Comparison of ENCODE assay signal across 1 cellular context in the genomic region with DNA sequence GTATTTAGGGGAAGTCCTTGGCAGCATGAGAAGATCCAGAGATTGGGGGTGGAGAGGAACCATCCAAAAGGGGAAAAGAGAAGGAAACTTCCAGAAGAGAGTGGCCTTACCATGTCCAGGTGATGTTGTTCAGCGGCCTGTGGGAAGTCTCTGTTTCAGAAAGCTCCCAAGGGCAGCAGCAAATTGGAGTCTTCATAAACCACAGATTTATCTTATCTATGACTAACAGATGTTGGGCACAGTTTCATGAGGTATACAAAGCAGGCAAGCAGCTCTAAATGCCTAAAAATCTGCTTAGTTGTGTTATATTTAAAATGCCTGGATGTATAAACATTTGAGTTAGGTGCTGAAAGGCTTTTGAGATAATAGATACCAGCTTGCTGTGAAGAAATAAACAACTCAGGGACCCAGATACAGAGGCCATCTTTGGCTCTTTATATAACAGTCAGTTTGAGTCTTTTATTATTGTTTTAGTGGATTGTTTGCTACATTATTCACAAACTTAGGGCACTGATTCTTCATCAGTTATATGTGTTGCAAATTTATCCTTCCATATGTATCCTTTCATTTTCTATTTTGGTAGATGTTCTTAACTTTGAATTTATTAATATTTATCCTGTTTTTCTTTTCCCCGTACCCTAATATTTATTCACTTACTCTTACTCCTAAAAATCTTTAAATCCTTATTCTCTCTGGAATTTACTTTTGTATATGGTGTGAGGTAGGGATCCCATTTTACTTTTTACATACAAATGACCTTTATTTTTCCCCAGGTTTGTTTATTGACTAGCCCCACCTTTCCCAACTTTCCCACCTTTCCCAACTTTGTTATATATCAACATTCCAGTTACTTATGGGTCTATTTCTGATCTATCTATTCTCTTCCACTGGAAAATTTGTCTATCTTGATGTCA.
TF ChIP-seq lines count a peak whose summit lies in the region.

No MANE protein-coding gene starts in this region.

TF ChIP-seq in K562, 482 proteins besides CTCF, POLR2A, EP300 and RAD21 (continued from another document and continues in another):
- TF ChIP-seq ZNF318 (IDR thresholded peaks at IDR 0.05; ENCODE audit: borderline replicate concordance in 1 of 2, low read depth in 1 of 2) (peak; percentile 67 to 77; a peak in 2 of 4 replicates), RBM17 (IDR thresholded peaks at IDR 0.05; ENCODE audit: borderline replicate concordance, low read depth, low read length) (no peak), FOXA3 (CRISPR knock-in tag; conservative IDR thresholded peaks at IDR 0.05 in 1 of 2, IDR thresholded peaks at IDR 0.05 in 1 of 2) (peak in 1 of 2 experiments; percentile 35; a peak in 2 of 4 replicates), JUND (IDR thresholded peaks at IDR 0.05; ENCODE audit: borderline replicate concordance, low read depth, low read length) (peak; percentile 51), JUND (tag; IDR thresholded peaks at IDR 0.05; ENCODE audit: borderline replicate concordance, low read depth, low read length) (peak; percentile 71; the same call in 1 of the 3 replicates), LARP7 (IDR thresholded peaks at IDR 0.05) (no peak), TCFL5 (CRISPR knock-in tag; conservative IDR thresholded peaks at IDR 0.05) (no peak), C11orf30 (IDR thresholded peaks at IDR 0.05; ENCODE audit: low read depth) (peak; percentile 80), PML (IDR thresholded peaks at IDR 0.05; ENCODE audit: low read length) (peak; percentile 82; the same call in 1 of the 2 replicates), ETV1 (tag; conservative IDR thresholded peaks at IDR 0.05; ENCODE audit: low read depth) (no peak), MCM7 (IDR thresholded peaks at IDR 0.05) (no peak), TBL1XR1 (IDR thresholded peaks at IDR 0.05; ENCODE audit: low read length in 2 of 2) (peak in 1 of 2 experiments; percentile 81; a peak in 2 of 4 replicates), RFX5 (IDR thresholded peaks at IDR 0.05; ENCODE audit: low read depth, low read length) (no peak), PHF21A (IDR thresholded peaks at IDR 0.05; ENCODE audit: borderline replicate concordance, low read depth) (no peak), NR2F6 (CRISPR knock-in tag; IDR thresholded peaks at IDR 0.05) (no peak), RUNX1 (IDR thresholded peaks at IDR 0.05; ENCODE audit: low read depth) (no peak), ZNF707 (CRISPR knock-in tag; conservative IDR thresholded peaks at IDR 0.05) (no peak), YBX1 (IDR thresholded peaks at IDR 0.05) (no peak)
- TF ChIP-seq, protein P1, sequence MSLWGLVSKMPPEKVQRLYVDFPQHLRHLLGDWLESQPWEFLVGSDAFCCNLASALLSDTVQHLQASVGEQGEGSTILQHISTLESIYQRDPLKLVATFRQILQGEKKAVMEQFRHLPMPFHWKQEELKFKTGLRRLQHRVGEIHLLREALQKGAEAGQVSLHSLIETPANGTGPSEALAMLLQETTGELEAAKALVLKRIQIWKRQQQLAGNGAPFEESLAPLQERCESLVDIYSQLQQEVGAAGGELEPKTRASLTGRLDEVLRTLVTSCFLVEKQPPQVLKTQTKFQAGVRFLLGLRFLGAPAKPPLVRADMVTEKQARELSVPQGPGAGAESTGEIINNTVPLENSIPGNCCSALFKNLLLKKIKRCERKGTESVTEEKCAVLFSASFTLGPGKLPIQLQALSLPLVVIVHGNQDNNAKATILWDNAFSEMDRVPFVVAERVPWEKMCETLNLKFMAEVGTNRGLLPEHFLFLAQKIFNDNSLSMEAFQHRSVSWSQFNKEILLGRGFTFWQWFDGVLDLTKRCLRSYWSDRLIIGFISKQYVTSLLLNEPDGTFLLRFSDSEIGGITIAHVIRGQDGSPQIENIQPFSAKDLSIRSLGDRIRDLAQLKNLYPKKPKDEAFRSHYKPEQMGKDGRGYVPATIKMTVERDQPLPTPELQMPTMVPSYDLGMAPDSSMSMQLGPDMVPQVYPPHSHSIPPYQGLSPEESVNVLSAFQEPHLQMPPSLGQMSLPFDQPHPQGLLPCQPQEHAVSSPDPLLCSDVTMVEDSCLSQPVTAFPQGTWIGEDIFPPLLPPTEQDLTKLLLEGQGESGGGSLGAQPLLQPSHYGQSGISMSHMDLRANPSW (CRISPR knock-in tag; IDR thresholded peaks at IDR 0.05) = no peak
- TF ChIP-seq, protein P2, sequence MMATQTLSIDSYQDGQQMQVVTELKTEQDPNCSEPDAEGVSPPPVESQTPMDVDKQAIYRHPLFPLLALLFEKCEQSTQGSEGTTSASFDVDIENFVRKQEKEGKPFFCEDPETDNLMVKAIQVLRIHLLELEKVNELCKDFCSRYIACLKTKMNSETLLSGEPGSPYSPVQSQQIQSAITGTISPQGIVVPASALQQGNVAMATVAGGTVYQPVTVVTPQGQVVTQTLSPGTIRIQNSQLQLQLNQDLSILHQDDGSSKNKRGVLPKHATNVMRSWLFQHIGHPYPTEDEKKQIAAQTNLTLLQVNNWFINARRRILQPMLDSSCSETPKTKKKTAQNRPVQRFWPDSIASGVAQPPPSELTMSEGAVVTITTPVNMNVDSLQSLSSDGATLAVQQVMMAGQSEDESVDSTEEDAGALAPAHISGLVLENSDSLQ (IDR thresholded peaks at IDR 0.05) = no peak
- TF ChIP-seq, protein P3, sequence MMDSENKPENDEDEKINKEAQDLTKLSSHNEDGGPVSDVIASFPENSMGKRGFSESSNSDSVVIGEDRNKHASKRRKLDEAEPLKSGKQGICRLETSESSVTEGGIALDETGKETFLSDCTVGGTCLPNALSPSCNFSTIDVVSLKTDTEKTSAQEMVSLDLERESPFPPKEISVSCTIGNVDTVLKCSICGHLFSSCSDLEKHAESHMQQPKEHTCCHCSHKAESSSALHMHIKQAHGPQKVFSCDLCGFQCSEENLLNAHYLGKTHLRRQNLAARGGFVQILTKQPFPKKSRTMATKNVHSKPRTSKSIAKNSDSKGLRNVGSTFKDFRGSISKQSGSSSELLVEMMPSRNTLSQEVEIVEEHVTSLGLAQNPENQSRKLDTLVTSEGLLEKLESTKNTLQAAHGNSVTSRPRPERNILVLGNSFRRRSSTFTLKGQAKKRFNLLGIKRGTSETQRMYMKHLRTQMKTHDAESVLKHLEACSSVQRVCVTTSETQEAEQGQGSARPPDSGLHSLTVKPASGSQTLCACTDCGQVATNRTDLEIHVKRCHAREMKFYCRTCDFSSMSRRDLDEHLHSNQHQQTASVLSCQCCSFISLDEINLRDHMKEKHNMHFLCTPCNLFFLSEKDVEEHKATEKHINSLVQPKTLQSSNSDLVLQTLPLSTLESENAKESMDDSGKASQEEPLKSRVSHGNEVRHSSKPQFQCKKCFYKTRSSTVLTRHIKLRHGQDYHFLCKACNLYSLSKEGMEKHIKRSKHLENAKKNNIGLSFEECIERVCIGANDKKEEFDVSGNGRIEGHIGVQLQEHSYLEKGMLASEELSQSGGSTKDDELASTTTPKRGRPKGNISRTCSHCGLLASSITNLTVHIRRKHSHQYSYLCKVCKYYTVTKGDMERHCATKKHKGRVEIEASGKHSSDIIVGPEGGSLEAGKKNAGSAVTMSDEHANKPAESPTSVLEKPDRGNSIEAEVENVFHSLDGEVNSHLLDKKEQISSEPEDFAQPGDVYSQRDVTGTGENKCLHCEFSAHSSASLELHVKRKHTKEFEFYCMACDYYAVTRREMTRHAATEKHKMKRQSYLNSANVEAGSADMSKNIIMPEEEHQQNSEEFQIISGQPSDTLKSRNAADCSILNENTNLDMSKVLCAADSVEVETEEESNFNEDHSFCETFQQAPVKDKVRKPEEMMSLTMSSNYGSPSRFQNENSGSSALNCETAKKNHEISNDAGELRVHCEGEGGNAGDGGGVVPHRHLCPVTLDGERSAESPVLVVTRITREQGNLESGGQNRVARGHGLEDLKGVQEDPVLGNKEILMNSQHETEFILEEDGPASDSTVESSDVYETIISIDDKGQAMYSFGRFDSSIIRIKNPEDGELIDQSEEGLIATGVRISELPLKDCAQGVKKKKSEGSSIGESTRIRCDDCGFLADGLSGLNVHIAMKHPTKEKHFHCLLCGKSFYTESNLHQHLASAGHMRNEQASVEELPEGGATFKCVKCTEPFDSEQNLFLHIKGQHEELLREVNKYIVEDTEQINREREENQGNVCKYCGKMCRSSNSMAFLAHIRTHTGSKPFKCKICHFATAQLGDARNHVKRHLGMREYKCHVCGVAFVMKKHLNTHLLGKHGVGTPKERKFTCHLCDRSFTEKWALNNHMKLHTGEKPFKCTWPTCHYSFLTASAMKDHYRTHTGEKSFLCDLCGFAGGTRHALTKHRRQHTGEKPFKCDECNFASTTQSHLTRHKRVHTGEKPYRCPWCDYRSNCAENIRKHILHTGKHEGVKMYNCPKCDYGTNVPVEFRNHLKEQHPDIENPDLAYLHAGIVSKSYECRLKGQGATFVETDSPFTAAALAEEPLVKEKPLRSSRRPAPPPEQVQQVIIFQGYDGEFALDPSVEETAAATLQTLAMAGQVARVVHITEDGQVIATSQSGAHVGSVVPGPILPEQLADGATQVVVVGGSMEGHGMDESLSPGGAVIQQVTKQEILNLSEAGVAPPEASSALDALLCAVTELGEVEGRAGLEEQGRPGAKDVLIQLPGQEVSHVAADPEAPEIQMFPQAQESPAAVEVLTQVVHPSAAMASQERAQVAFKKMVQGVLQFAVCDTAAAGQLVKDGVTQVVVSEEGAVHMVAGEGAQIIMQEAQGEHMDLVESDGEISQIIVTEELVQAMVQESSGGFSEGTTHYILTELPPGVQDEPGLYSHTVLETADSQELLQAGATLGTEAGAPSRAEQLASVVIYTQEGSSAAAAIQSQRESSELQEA (IDR thresholded peaks at IDR 0.05; ENCODE audit: low read depth) = no peak
- TF ChIP-seq, protein P4, sequence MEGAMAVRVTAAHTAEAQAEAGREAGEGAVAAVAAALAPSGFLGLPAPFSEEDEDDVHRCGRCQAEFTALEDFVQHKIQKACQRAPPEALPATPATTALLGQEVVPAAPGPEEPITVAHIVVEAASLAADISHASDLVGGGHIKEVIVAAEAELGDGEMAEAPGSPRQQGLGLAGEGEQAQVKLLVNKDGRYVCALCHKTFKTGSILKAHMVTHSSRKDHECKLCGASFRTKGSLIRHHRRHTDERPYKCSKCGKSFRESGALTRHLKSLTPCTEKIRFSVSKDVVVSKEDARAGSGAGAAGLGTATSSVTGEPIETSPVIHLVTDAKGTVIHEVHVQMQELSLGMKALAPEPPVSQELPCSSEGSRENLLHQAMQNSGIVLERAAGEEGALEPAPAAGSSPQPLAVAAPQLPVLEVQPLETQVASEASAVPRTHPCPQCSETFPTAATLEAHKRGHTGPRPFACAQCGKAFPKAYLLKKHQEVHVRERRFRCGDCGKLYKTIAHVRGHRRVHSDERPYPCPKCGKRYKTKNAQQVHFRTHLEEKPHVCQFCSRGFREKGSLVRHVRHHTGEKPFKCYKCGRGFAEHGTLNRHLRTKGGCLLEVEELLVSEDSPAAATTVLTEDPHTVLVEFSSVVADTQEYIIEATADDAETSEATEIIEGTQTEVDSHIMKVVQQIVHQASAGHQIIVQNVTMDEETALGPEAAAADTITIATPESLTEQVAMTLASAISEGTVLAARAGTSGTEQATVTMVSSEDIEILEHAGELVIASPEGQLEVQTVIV (CRISPR knock-in tag; IDR thresholded peaks at IDR 0.05; ENCODE audit: borderline replicate concordance) = no peak
